13 cellular contexts compared by ENCODE assay signal in genomic region chr9:304519-305185, GRCh38.
DNase-seq lines count a peak whose midpoint lies in the region; ATAC-seq and TF ChIP-seq lines count a peak whose summit lies in the region.
"Had no signal": no experiment of that assay in that cellular context is flagged by ENCODE, and none has a peak within 500 bp of the region (broad histone marks: within the 10 kb centered on the region; RNA-seq: fewer than 3 reads in every experiment).

No MANE protein-coding gene starts in this region.

- no peaks in the 10 kb centered on the region for H3K9me3 Mint-ChIP-seq in activated T-cell treated with anti-CD3 and anti-CD28 coated beads, Interleukin-2, amount 50 U/mL, for 4 hours
- H3K9me3 Mint-ChIP-seq in WTC11, result peaks cover 11% of the 10 kb centered on the region

- H3K27ac Mint-ChIP-seq in WTC11, result no peak overlapping the region
- H3K27ac Mint-ChIP-seq: HFFc6 had no signal

- peak overlapping the region; percentile 25 for H3K4me3 Mint-ChIP-seq in activated T-cell treated with anti-CD3 and anti-CD28 coated beads, Interleukin-2, amount 50 U/mL, for 4 hours
- no peak overlapping the region for H3K4me3 Mint-ChIP-seq in WTC11
- H3K4me3 Mint-ChIP-seq: HFFc6 had no signal

- H3F3A ChIP-seq in smooth muscle cell (ENCODE audit: low read depth), result no peaks in the 10 kb centered on the region
- no peaks in the 10 kb centered on the region; the same call in 1 of the 2 replicates for H3F3A ChIP-seq in MM.1S (ENCODE audit: insufficient read depth, low read length)

- DNase-seq in activated T-cell treated with anti-CD3 and anti-CD28 coated beads, Interleukin-2, amount 50 U/mL, for 4 hours, result no peak
- no peak for DNase-seq in activated T-cell treated with anti-CD3 and anti-CD28 coated beads, Interleukin-2, amount 50 U/mL, for 1 hour
- DNase-seq in WTC11 (ENCODE audit: low spot score) (peak; percentile 13), foreskin keratinocyte (peak; percentile 64 to 80), smooth muscle cell (lab: John Stamatoyannopoulos, UW; ENCODE audit: unreplicated experiment) (no peak), SKM-1 treated with dmso at 0.1 percent for 144 hours (lab: John Stamatoyannopoulos, UW; ENCODE audit: unreplicated experiment) (no peak), MM.1S (no peak)
- DNase-seq: effector CD8-positive, alpha-beta T cell; HFFc6; NCI-H446 treated with DMSO at 0.1 percent for 48 hours; SJCRH30; stimulated activated naive CD4-positive, alpha-beta T cell treated with Interleukin-2 at 50 U/mL for 16 hours had no signal

- no peaks in the 10 kb centered on the region for H3K27me3 Mint-ChIP-seq in activated T-cell treated with anti-CD3 and anti-CD28 coated beads, Interleukin-2, amount 50 U/mL, for 4 hours (ENCODE audit: low read depth)
- H3K27me3 Mint-ChIP-seq in WTC11 (ENCODE audit: low read depth), result no peaks in the 10 kb centered on the region

- CTCF ChIA-PET in WTC11 (lab: Charles Lee), result interaction anchor here (1.0 kb wide), 1 partner anchor 90 kb away, joined by 4 read pairs; the partner anchor contains the start of gene DOCK8

- H3K27me3 ChIP-seq in foreskin keratinocyte, result no peaks in the 10 kb centered on the region
- H3K27me3 ChIP-seq in smooth muscle cell (ENCODE audit: low read depth), result no peaks in the 10 kb centered on the region
- H3K27me3 ChIP-seq in MM.1S (replicated peaks; ENCODE audit: insufficient read depth, low read length), result no peaks in the 10 kb centered on the region
- H3K27me3 ChIP-seq: SJCRH30 had no signal

- no peak for ATAC-seq in activated T-cell treated with anti-CD3 and anti-CD28 coated beads, Interleukin-2, amount 50 U/mL, for 4 hours
- ATAC-seq in WTC11 (peak; percentile 61), foreskin keratinocyte (peak; percentile 99), HG02588 (IDR thresholded peaks at IDR 0.05; ENCODE audit: unreplicated experiment) (no peak)

- H2AFZ ChIP-seq in smooth muscle cell (ENCODE audit: low read depth) (no peak overlapping the region), MM.1S (ENCODE audit: low read length) (no peak overlapping the region)

- H3K9me3 ChIP-seq in smooth muscle cell (replicated peaks; ENCODE audit: low read depth), result no peaks in the 10 kb centered on the region
- no peaks in the 10 kb centered on the region for H3K9me3 ChIP-seq in MM.1S (replicated peaks; ENCODE audit: insufficient read depth, low read length)
- H3K9me3 ChIP-seq: SJCRH30 had no signal

- no peaks in the 10 kb centered on the region for H3K4me1 ChIP-seq in foreskin keratinocyte
- H3K4me1 ChIP-seq in smooth muscle cell (ENCODE audit: low read depth), result no peaks in the 10 kb centered on the region
- no peaks in the 10 kb centered on the region for H3K4me1 ChIP-seq in MM.1S (ENCODE audit: low read length)
- H3K4me1 ChIP-seq: SJCRH30 had no signal

- H3K27ac ChIP-seq in foreskin keratinocyte (no peak overlapping the region), smooth muscle cell (ENCODE audit: low read depth) (peak overlapping the region; percentile 85), MM.1S (ENCODE audit: low read length) (no peak overlapping the region)
- H3K27ac ChIP-seq: SJCRH30 had no signal

- peak overlapping the region; percentile 71 for H3K9ac ChIP-seq in smooth muscle cell (ENCODE audit: low read depth)
- H3K9ac ChIP-seq in MM.1S (ENCODE audit: low read length), result no peak overlapping the region

- TF ChIP-seq CTCF in WTC11 (IDR thresholded peaks at IDR 0.05) (no peak), foreskin keratinocyte (conservative IDR thresholded peaks at IDR 0.05) (no peak), smooth muscle cell (IDR thresholded peaks at IDR 0.05; ENCODE audit: borderline replicate concordance, insufficient read depth, poor library complexity, severe bottlenecking) (no peak), MM.1S (IDR thresholded peaks at IDR 0.05; ENCODE audit: low read length) (no peak)

- 50% methylated on average over 10 of the region's 10 CpGs for WGBS in smooth muscle cell (ENCODE audit: low lambda C conversion rate)

- H3K9me2 ChIP-seq in MM.1S (replicated peaks; ENCODE audit: insufficient read depth, low read length), result no peaks in the 10 kb centered on the region

- H4K20me1 ChIP-seq in smooth muscle cell (ENCODE audit: low read depth) (no peaks in the 10 kb centered on the region), MM.1S (ENCODE audit: insufficient read depth, low read length) (no peaks in the 10 kb centered on the region)

- H3K79me2 ChIP-seq in smooth muscle cell (ENCODE audit: low read depth) (no peaks in the 10 kb centered on the region), MM.1S (ENCODE audit: low read length) (no peaks in the 10 kb centered on the region)

- H3K36me3 ChIP-seq in smooth muscle cell (ENCODE audit: low read depth) (no peaks in the 10 kb centered on the region), MM.1S (replicated peaks; ENCODE audit: insufficient read depth, low read length) (no peaks in the 10 kb centered on the region)
- H3K36me3 ChIP-seq: SJCRH30 had no signal

- H3K4me3 ChIP-seq in smooth muscle cell, result no peak overlapping the region
- H3K4me3 ChIP-seq in MM.1S (ENCODE audit: low read length), result no peak overlapping the region
- H3K4me3 ChIP-seq: SJCRH30 had no signal

- peaks cover 31% of the 10 kb centered on the region for H3K4me1 Mint-ChIP-seq in activated T-cell treated with anti-CD3 and anti-CD28 coated beads, Interleukin-2, amount 50 U/mL, for 4 hours (ENCODE audit: low read depth)
- peaks cover 9% of the 10 kb centered on the region for H3K4me1 Mint-ChIP-seq in WTC11

- peak overlapping the region; percentile 18 for H3K4me2 ChIP-seq in smooth muscle cell
- no peak overlapping the region for H3K4me2 ChIP-seq in MM.1S (ENCODE audit: low read depth, low read length)

- peaks cover 46% of the 10 kb centered on the region for H3K36me3 Mint-ChIP-seq in activated T-cell treated with anti-CD3 and anti-CD28 coated beads, Interleukin-2, amount 50 U/mL, for 4 hours (ENCODE audit: insufficient read depth)
- H3K36me3 Mint-ChIP-seq in WTC11, result no peaks in the 10 kb centered on the region

- POLR2A ChIA-PET in WTC11 (lab: Charles Lee), result no interaction called here

TF ChIP-seq in WTC11, 78 proteins besides CTCF, POLR2A, EP300 and RAD21 (continues in another document):
- TF ChIP-seq ATF6 (CRISPR knock-in tag; IDR thresholded peaks at IDR 0.05), result no peak
- no peak for TF ChIP-seq CREM (CRISPR knock-in tag; IDR thresholded peaks at IDR 0.05)
- TF ChIP-seq ZNF138 (CRISPR knock-in tag; conservative IDR thresholded peaks at IDR 0.05), result no peak
- TF ChIP-seq ZNF532 (CRISPR knock-in tag; IDR thresholded peaks at IDR 0.05; ENCODE audit: borderline replicate concordance), result no peak
- no peak for TF ChIP-seq SMAD3 (CRISPR knock-in tag; IDR thresholded peaks at IDR 0.05; ENCODE audit: borderline replicate concordance)

Comparison
In these comparisons a context has a peak if more than half of its experiments do, and no peak if none do; other contexts are left out.
1. ATAC-seq: peak in WTC11 (single experiment) and foreskin keratinocyte (single experiment); none in activated T-cell treated with anti-CD3 and anti-CD28 coated beads, Interleukin-2, amount 50 U/mL, for 4 hours (0 of 2) and HG02588 (single experiment).
2. DNase-seq: peak in WTC11 (single experiment) and foreskin keratinocyte (2 of 2); none in activated T-cell treated with anti-CD3 and anti-CD28 coated beads, Interleukin-2, amount 50 U/mL, for 4 hours (single experiment), activated T-cell treated with anti-CD3 and anti-CD28 coated beads, Interleukin-2, amount 50 U/mL, for 1 hour (single experiment), smooth muscle cell (single experiment), SKM-1 treated with dmso at 0.1 percent for 144 hours (single experiment) and MM.1S (single experiment).